In the genomic region with DNA sequence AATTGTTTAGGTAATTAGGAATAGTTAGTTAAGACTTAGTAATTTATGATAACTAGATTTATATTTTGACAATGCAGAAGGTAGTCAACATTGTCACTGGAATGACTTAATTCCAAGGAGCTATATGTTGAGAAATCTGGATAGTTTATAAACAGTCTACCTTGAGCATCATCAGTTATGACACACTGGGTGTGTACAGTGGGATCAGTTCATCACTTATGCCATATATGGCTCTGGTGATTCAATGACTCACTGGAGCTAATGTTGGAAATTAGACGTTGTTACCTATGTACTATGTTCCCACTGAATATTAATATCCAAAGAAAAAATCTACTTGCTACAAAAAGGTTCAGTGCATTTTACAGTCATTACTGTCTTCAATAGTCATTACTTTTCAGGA, we compare ENCODE assay signal across 26 cellular contexts. TPM values are rescaled to one million over a fixed set of nuclear protein-coding genes. Genes with fewer than 3 reads are reported as not detected.
DNase-seq lines count a peak whose midpoint lies in the region; ATAC-seq and TF ChIP-seq lines count a peak whose summit lies in the region.
"Had no signal": no experiment of that assay in that cellular context is flagged by ENCODE, and none has a peak within 500 bp of the region (broad histone marks: within the 10 kb centered on the region; RNA-seq: fewer than 3 reads in every experiment).

No MANE protein-coding gene starts in this region.

- H3K36me3 ChIP-seq in mucosa of descending colon (ENCODE audit: low read depth) (no peaks in the 10 kb centered on the region), psoas muscle (ENCODE audit: insufficient read depth in 1 of 2, low read depth in 1 of 2) (no peaks in the 10 kb centered on the region)
- H3K36me3 ChIP-seq: lower lobe of right lung, neutrophil, prostate gland, tibial artery, WERI-Rb-1 had no signal

- ATAC-seq in mucosa of descending colon (peak; percentile 85), psoas muscle (no peak)
- ATAC-seq: lower lobe of right lung; stimulated activated naive CD8-positive, alpha-beta T cell treated with anti-CD3 and anti-CD28 coated beads, Interleukin-15, Interleukin-2, amounts not matched to agents 100 U/mL and 50 U/mL, for 24 hours had no signal

- H3K4me1 ChIP-seq in mucosa of descending colon (ENCODE audit: low read depth), result peaks cover 9% of the 10 kb centered on the region
- no peaks in the 10 kb centered on the region for H3K4me1 ChIP-seq in psoas muscle
- H3K4me1 ChIP-seq: prostate gland, tibial artery had no signal

- in situ Hi-C loops in G401 (cut with HindIII; ENCODE audit: low sequenced_read_pairs), result no loop called here

- H3K27me3 ChIP-seq in psoas muscle (ENCODE audit: insufficient read depth in 3 of 3, low read length in 2 of 3), result no peaks in the 10 kb centered on the region
- H3K27me3 ChIP-seq: hepatocyte, neutrophil, tibial artery had no signal

- no peak overlapping the region for H3K27ac ChIP-seq in psoas muscle
- H3K27ac ChIP-seq: hepatocyte, lower lobe of right lung, neutrophil, prostate gland, SK-N-MC, tibial artery, WERI-Rb-1 had no signal

- no peak overlapping the region for H3K4me3 ChIP-seq in choroid plexus epithelial cell (ENCODE audit: low read depth, low read length)
- no peak overlapping the region for H3K4me3 ChIP-seq in mucosa of descending colon
- no peak overlapping the region for H3K4me3 ChIP-seq in psoas muscle
- H3K4me3 ChIP-seq in lower leg skin (ENCODE audit: low read depth, poor library complexity, severe bottlenecking), result no peak overlapping the region
- H3K4me3 ChIP-seq: hepatocyte, lower lobe of right lung, prostate gland, SK-N-MC, tibial artery had no signal

- TF ChIP-seq POLR2A in lower leg skin (IDR thresholded peaks at IDR 0.05), result no peak

- TF ChIP-seq CTCF in choroid plexus epithelial cell (conservative IDR thresholded peaks at IDR 0.05; ENCODE audit: low read depth, low read length) (no peak), mucosa of descending colon (IDR thresholded peaks at IDR 0.05) (no peak), psoas muscle (IDR thresholded peaks at IDR 0.05) (no peak), lower leg skin (IDR thresholded peaks at IDR 0.05) (no peak)

- H3K9me3 ChIP-seq in mucosa of descending colon, result no peaks in the 10 kb centered on the region
- H3K9me3 ChIP-seq in psoas muscle, result no peaks in the 10 kb centered on the region
- H3K9me3 ChIP-seq: lower lobe of right lung, neutrophil, prostate gland, tibial artery had no signal

- DNase-seq in H4 (ENCODE audit: low spot score), result peak; percentile 5
- DNase-seq in NCI-H460 (ENCODE audit: extremely low read depth, low read depth), result peak; percentile 16
- peak; percentile 14 for DNase-seq in choroid plexus epithelial cell (ENCODE audit: low read depth)
- DNase-seq in mucosa of descending colon, result no peak
- no peak for DNase-seq in G401 (ENCODE audit: low spot score)
- no peak for DNase-seq in stimulated activated CD4-positive, alpha-beta T cell treated with anti-CD3 and anti-CD28 coated beads, Interleukin-4, amount 100 ng/mL, for 24 hours
- no peak for DNase-seq in psoas muscle
- no peak for DNase-seq in lower leg skin (ENCODE audit: low spot score in 2 of 2)
- DNase-seq: activated CD4-positive, alpha-beta T cell treated with anti-CD3 and anti-CD28 coated beads, Interleukin-2, amount 50 U/mL, for 4 hours; activated CD8-positive, alpha-beta memory T cell treated with anti-CD3 and anti-CD28 coated beads, Interleukin-2, amount 50 U/mL, for 48 hours; activated gamma-delta T cell; CD4-positive, CD25-positive, alpha-beta regulatory T cell; GF-D8; lower lobe of right lung; NCI-H1417; NCI-H2081 treated with DMSO at 0.1 percent for 48 hours; NCI-H524 treated with DMSO at 0.1 percent for 48 hours; stimulated activated CD4-positive, alpha-beta T cell treated with anti-CD3 and anti-CD28 coated beads, Interleukin-4, amount 100 ng/mL, for 4 hours; stimulated activated naive CD8-positive, alpha-beta T cell treated with anti-CD3 and anti-CD28 coated beads, Interleukin-15, Interleukin-2, amounts not matched to agents 100 U/mL and 50 U/mL, for 24 hours; T-helper 2 cell; tibial artery; WERI-Rb-1 had no signal

- WGBS in psoas muscle, 3 donors, result 66 to 88% (median 75%) methylated on average over 1 of the region's 1 CpG
- WGBS in lower leg skin, 2 donors, result 39 to 50% methylated on average over 1 of the region's 1 CpG

- intact Hi-C loops in mucosa of descending colon (cut with DNase I, micrococcal nuclease) (no loop called here), psoas muscle (cut with DNase I) (no loop called here), lower leg skin (cut with DNase I; ENCODE audit: low total_unique reads) (no loop called here)

RNA-seq across cellular contexts. Expression of gene ITPRID2, which starts 34.1 kb away (rescaled TPM):
- total RNA-seq in H4 (2014; rRNA removed; shearing (Covaris generic)), result 68.5 and 95.2 TPM in 2 replicates
- 146 and 168 TPM in 2 replicates for total RNA-seq in NCI-H460 (2014; rRNA removed; shearing (Covaris generic))
- 133 and 214 TPM in 2 replicates for polyA plus RNA-seq in NCI-H460 (2014; cell fraction: nucleus; rRNA removed)
- 100 to 1,000 TPM; 184 to 381 (median 299) TPM for total RNA-seq in mucosa of descending colon
- 0.55 and 1.0 TPM in 2 replicates for total RNA-seq in G401 (2014; rRNA removed; shearing (Covaris generic))
- 10 to 100 TPM; 46.0 to 73.3 (median 65.9) TPM for total RNA-seq in psoas muscle
- polyA plus RNA-seq in psoas muscle, result 10 to 100 TPM; 31.6 to 56.4 (median 36.8) TPM
- 100 to 1,000 TPM; 244 to 301 (median 256) TPM for total RNA-seq in lower leg skin

Comparison
In these comparisons a context has a peak if more than half of its experiments do, and no peak if none do; other contexts are left out.
1. DNase-seq: peak in H4 (single experiment), NCI-H460 (single experiment) and choroid plexus epithelial cell (single experiment); none in mucosa of descending colon (0 of 3), G401 (single experiment), stimulated activated CD4-positive, alpha-beta T cell treated with anti-CD3 and anti-CD28 coated beads, Interleukin-4, amount 100 ng/mL, for 24 hours (single experiment), psoas muscle (0 of 2) and lower leg skin (0 of 2).
2. RNA of gene ITPRID2, which starts 34.1 kb away (total RNA-seq): 184 to 381 TPM in mucosa of descending colon, 244 to 301 TPM in lower leg skin, 146 to 168 TPM in NCI-H460, 46.0 to 73.3 TPM in psoas muscle and 68.5 to 95.2 TPM in H4; 0.55 to 1.0 TPM in G401; every median in the first group is over 10 times any median in the second.